In the genomic region with DNA sequence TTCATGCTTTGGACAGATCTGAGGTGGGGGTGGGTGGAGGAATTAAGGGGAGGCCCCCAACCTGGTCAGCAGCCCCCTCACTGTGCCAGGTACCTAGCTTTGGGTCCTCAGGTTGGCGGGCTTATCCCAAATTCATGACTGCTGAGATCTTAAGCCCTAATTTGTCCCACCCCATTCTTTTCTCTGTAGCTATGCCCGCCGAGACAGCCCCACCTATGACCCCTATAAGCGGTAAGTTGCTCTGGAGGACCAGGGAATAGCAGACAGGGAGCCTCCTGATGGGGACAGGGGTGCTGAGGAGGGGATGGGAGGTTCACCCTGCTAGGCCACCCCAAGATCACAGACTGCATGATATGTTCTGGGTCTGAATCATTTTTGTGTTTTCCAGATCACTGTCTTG, we compare ENCODE assay signal across 23 cellular contexts. TPM values are rescaled to one million over a fixed set of nuclear protein-coding genes. Genes with fewer than 3 reads are reported as not detected.
DNase-seq lines count a peak whose midpoint lies in the region; ATAC-seq, FAIRE-seq and TF ChIP-seq lines count a peak whose summit lies in the region.
"Had no signal": no experiment of that assay in that cellular context is flagged by ENCODE, and none has a peak within 500 bp of the region (broad histone marks: within the 10 kb centered on the region; RNA-seq: fewer than 3 reads in every experiment).

No MANE protein-coding gene starts in this region.

- no peak for TF ChIP-seq EP300 in HepG2 (IDR thresholded peaks at IDR 0.05; ENCODE audit: low read depth in 2 of 2, low read length in 2 of 2)
- TF ChIP-seq EP300 in HepG2 (CRISPR knock-in tag; IDR thresholded peaks at IDR 0.05; ENCODE audit: borderline replicate concordance) = no peak

- no TSS peak for BruUV-seq in HepG2 (replicated peaks; lab: Mats Ljungman, UMichigan)

- H3K9me3 ChIP-seq in HepG2 (ENCODE audit: low read length) = no peaks in the 10 kb centered on the region
- H3K9me3 ChIP-seq in right lobe of liver = no peaks in the 10 kb centered on the region
- no peaks in the 10 kb centered on the region for H3K9me3 ChIP-seq in osteoblast (ENCODE audit: low read depth, low read length)
- H3K9me3 ChIP-seq in HAP-1 = no peaks in the 10 kb centered on the region
- no peaks in the 10 kb centered on the region for H3K9me3 ChIP-seq in right atrium auricular region
- H3K9me3 ChIP-seq: BLaER1 treated with 17β-estradiol and CSF1 and Interleukin-3, amounts not matched to agents 10 nM and 100 nM; Caco-2 had no signal

- H3K36me3 ChIP-seq in HepG2 (replicated peaks in 1 of 2; ENCODE audit: control insufficient read depth in 1 of 2, insufficient read depth in 2 of 2, low read length in 2 of 2) (peaks cover 49 to 80% of the 10 kb centered on the region in 2 experiments), right lobe of liver (peaks cover 22 to 92% (median 48%) of the 10 kb centered on the region in 4 donors), osteoblast (ENCODE audit: insufficient read depth, low read length) (peaks cover 78% of the 10 kb centered on the region), HAP-1 (replicated peaks) (peaks cover 74% of the 10 kb centered on the region), right atrium auricular region (peaks cover 95% of the 10 kb centered on the region)

- TF ChIP-seq POLR2A in HepG2 (IDR thresholded peaks at IDR 0.05; ENCODE audit: insufficient read depth in 1 of 2, low read depth in 2 of 2, low read length in 2 of 2) = no peak
- TF ChIP-seq POLR2A in right lobe of liver (IDR thresholded peaks at IDR 0.05) = no peak

- H2AFZ ChIP-seq in HepG2 (ENCODE audit: low read length) (no peak overlapping the region), osteoblast (ENCODE audit: low read length) (no peak overlapping the region)

- peaks cover 5% of the 10 kb centered on the region; the same call in 1 of the 2 replicates for H4K20me1 ChIP-seq in HepG2 (ENCODE audit: insufficient read depth, low read length)
- peaks cover 28% of the 10 kb centered on the region for H4K20me1 ChIP-seq in osteoblast (ENCODE audit: insufficient read depth, low read length)

- ATAC-seq in HepG2 (no peak), right lobe of liver (no peak)
- ATAC-seq: CD8-positive, alpha-beta T cell had no signal

- no peak overlapping the region for H3K4me2 ChIP-seq in HepG2 (ENCODE audit: low read depth, low read length)
- H3K4me2 ChIP-seq in osteoblast (ENCODE audit: insufficient read depth, low read length) = no peak overlapping the region
- H3K4me2 ChIP-seq: BLaER1 treated with 17β-estradiol and CSF1 and Interleukin-3, amounts not matched to agents 10 nM and 100 nM had no signal

- TF ChIP-seq RAD21 in HepG2 (CRISPR knock-in tag; IDR thresholded peaks at IDR 0.05) = no peak

- no peak for TF ChIP-seq CTCF in HepG2 (CRISPR knock-in tag; IDR thresholded peaks at IDR 0.05)
- TF ChIP-seq CTCF in right lobe of liver (IDR thresholded peaks at IDR 0.05) = no peak
- TF ChIP-seq CTCF in RWPE1 (conservative IDR thresholded peaks at IDR 0.05; ENCODE audit: low read depth) = no peak
- TF ChIP-seq CTCF in osteoblast (IDR thresholded peaks at IDR 0.05; ENCODE audit: extremely low read depth, low read depth, low read length) = no peak
- TF ChIP-seq CTCF in right atrium auricular region (IDR thresholded peaks at IDR 0.05) = no peak

- no peak overlapping the region for H3K4me3 ChIP-seq in HepG2 (replicated peaks in 1 of 3; ENCODE audit: insufficient read depth in 1 of 3, low read depth in 2 of 3, low read length in 3 of 3)
- no peak overlapping the region for H3K4me3 ChIP-seq in right lobe of liver
- H3K4me3 ChIP-seq in osteoblast (ENCODE audit: insufficient read depth, low read length) = no peak overlapping the region
- H3K4me3 ChIP-seq in HAP-1 = no peak overlapping the region
- H3K4me3 ChIP-seq in right atrium auricular region = no peak overlapping the region
- H3K4me3 ChIP-seq: BLaER1 treated with 17β-estradiol and CSF1 and Interleukin-3, amounts not matched to agents 10 nM and 100 nM had no signal

- POLR2A ChIA-PET in HepG2 (lab: Yijun Ruan, JAX) (interaction anchor here (1.8 kb wide), 1 partner anchor 23 kb away, joined by 6 read pairs; a partner anchor contains a TSS), RWPE1 (lab: Yijun Ruan, JAX; ENCODE audit: low non-redundant PET) (no interaction called here)

- no peaks in the 10 kb centered on the region for H3K4me1 ChIP-seq in HepG2 (ENCODE audit: insufficient read depth, low read length)
- no peaks in the 10 kb centered on the region for H3K4me1 ChIP-seq in right lobe of liver
- H3K4me1 ChIP-seq in osteoblast (ENCODE audit: insufficient read depth, low read length) = no peaks in the 10 kb centered on the region
- H3K4me1 ChIP-seq in HAP-1 = no peaks in the 10 kb centered on the region
- H3K4me1 ChIP-seq in right atrium auricular region = no peaks in the 10 kb centered on the region
- H3K4me1 ChIP-seq: BLaER1 treated with 17β-estradiol and CSF1 and Interleukin-3, amounts not matched to agents 10 nM and 100 nM; Caco-2 had no signal

- DNase-seq in HepG2 (ENCODE audit: low spot score) (no peak), right lobe of liver (no peak), RWPE1 (ENCODE audit: low spot score) (no peak), osteoblast (ENCODE audit: insufficient read length, low spot score, missing footprints) (peak; percentile 73), SKM-1 treated with dmso at 0.1 percent for 144 hours (lab: John Stamatoyannopoulos, UW; ENCODE audit: unreplicated experiment) (no peak), HAP-1 (ENCODE audit: low spot score in 2 of 2) (no peak), right atrium auricular region (ENCODE audit: low spot score) (no peak)
- DNase-seq: 8988T; ACHN; Caco-2; Calu3; CD4-positive, alpha-beta T cell; CD8-positive, alpha-beta T cell; DMS79 treated with DMSO at 0.1 percent for 48 hours; GF-D8 had no signal

- intact Hi-C loops in HepG2 (cut with micrococcal nuclease; ENCODE audit: unreplicated experiment) = no loop called here
- intact Hi-C loops in right lobe of liver (cut with DNase I) = loop anchor here in 1 of 2 donors (10.0 kb wide), 1 partner anchor 177 kb away; no protein-coding TSS in a partner anchor

- 100% methylated on average over 4 of the region's 4 CpGs for WGBS in HepG2 (ENCODE audit: low lambda C conversion rate)
- 94% methylated on average over 3 of the region's 4 CpGs for WGBS in right lobe of liver (ENCODE audit: insufficient coverage, low coverage, low lambda C conversion rate, missing lambda C conversion rate)

- H3K27ac ChIP-seq in HepG2 (ENCODE audit: extremely low read length, insufficient read depth, low read length) (no peak overlapping the region), right lobe of liver (no peak overlapping the region), RWPE1 (peak overlapping the region; percentile 8; the same call in 1 of the 2 replicates), osteoblast (ENCODE audit: low read depth, low read length) (no peak overlapping the region), right atrium auricular region (no peak overlapping the region)
- H3K27ac ChIP-seq: BLaER1 treated with 17β-estradiol and CSF1 and Interleukin-3, amounts not matched to agents 10 nM and 100 nM; C4-2B had no signal

- in situ Hi-C loops in HepG2 (cut with HindIII; ENCODE audit: extremely low pct_ligation_motif_present, low pct_unique_long_range_greater_than_20kb) (loop anchor here (5.0 kb wide), 1 partner anchor 45 kb away; no protein-coding TSS in a partner anchor), HAP-1 (cut with MboI; ENCODE audit: low sequenced_read_pairs) (no loop called here)

- no peaks in the 10 kb centered on the region for H3K27me3 ChIP-seq in HepG2 (ENCODE audit: control insufficient read depth in 1 of 2, insufficient read depth in 2 of 2, low read length in 2 of 2)
- H3K27me3 ChIP-seq in right lobe of liver = no peaks in the 10 kb centered on the region
- no peaks in the 10 kb centered on the region for H3K27me3 ChIP-seq in osteoblast (ENCODE audit: insufficient read depth, low read length)
- H3K27me3 ChIP-seq in HAP-1 (ENCODE audit: low read depth) = no peaks in the 10 kb centered on the region
- H3K27me3 ChIP-seq in right atrium auricular region = no peaks in the 10 kb centered on the region
- H3K27me3 ChIP-seq: BLaER1 treated with 17β-estradiol and CSF1 and Interleukin-3, amounts not matched to agents 10 nM and 100 nM had no signal

- CTCF ChIA-PET in HepG2 (lab: Yijun Ruan, JAX; ENCODE audit: low intra/inter-chr PET ratio, low total read pairs) (no interaction called here), RWPE1 (lab: Yijun Ruan, JAX) (interaction anchor here (0.5 to 0.7 kb wide), 3 partner anchors 75 to 1462 kb away, joined by 3 to 4 read pairs (median 3); no protein-coding TSS in a partner anchor)

- H3K79me2 ChIP-seq in HepG2 (ENCODE audit: insufficient read depth, low read length) (no peaks in the 10 kb centered on the region), osteoblast (ENCODE audit: insufficient read depth, low read length) (peaks cover 12% of the 10 kb centered on the region)

- H3K9ac ChIP-seq in HepG2 (ENCODE audit: insufficient read depth, low read depth, low read length) = no peak overlapping the region

- FAIRE-seq in HepG2 (lab: Jason Lieb, UNC) = no peak
- FAIRE-seq: A204.1, D721Med, G401.6, GM12891, GM19239 had no signal

RNA-seq across cellular contexts. Expression of a gene that starts 14.3 kb away (rescaled TPM):
- total RNA-seq in HepG2 (2016; rRNA removed; fragmentation: Illumina TruSeq; extraction: Trizol) (0.62 and 0.63 TPM in 2 replicates), right lobe of liver (under 1 TPM in 5 of 6 experiments, not detected in 1; 0.16 to 0.47 (median 0.35) TPM), osteoblast (under 0.01 TPM in 1 of 2 replicates, not detected in the other), right atrium auricular region (under 1 TPM in 1 of 2 donors, not detected in 1; 0.43 TPM)
- 0.71 and 0.97 TPM in 2 replicates for total RNA-seq in HepG2 (2016; cell fraction: cytosol; rRNA removed; fragmentation: Illumina TruSeq; extraction: Trizol; ENCODE audit: low read depth)
- total RNA-seq in HepG2 (2016; cell fraction: insoluble cytoplasmic fraction; rRNA removed; fragmentation: Illumina TruSeq; extraction: Trizol) = 0.43 and 0.91 TPM in 2 replicates
- total RNA-seq in HepG2 (2016; cell fraction: membrane; rRNA removed; fragmentation: Illumina TruSeq; extraction: Trizol) = 1.4 and 1.9 TPM in 2 replicates
- 0.62 and 0.72 TPM in 2 replicates for total RNA-seq in HepG2 (2016; cell fraction: nucleus; rRNA removed; fragmentation: Illumina TruSeq; extraction: Trizol)
- 0.26 and 0.39 TPM in 2 replicates for polyA plus RNA-seq in HepG2 (2011; rRNA removed)
- polyA plus RNA-seq in HepG2 (2011; cell fraction: cytosol; rRNA removed) = 0.15 and 0.32 TPM in 2 replicates
- 1.2 and 1.3 TPM in 2 replicates for polyA plus RNA-seq in HepG2 (2011; cell fraction: nucleus; rRNA removed)
- 1.2 and 1.5 TPM in 2 replicates for polyA plus RNA-seq in HepG2 (2012)
- polyA plus RNA-seq in HepG2 (2016; cell fraction: cytosol; fragmentation: Illumina TruSeq; extraction: Trizol; ENCODE audit: low read depth) = 1.3 TPM in 2 replicates
- 2.2 and 2.9 TPM in 2 replicates for polyA plus RNA-seq in HepG2 (2016; cell fraction: insoluble cytoplasmic fraction; fragmentation: Illumina TruSeq; extraction: Trizol; ENCODE audit: low read depth)
- 1.2 and 1.5 TPM in 2 replicates for polyA plus RNA-seq in HepG2 (2016; cell fraction: membrane; fragmentation: Illumina TruSeq; extraction: Trizol; ENCODE audit: low read depth)
- polyA plus RNA-seq in HepG2 (2016; cell fraction: nucleus; fragmentation: Illumina TruSeq; extraction: Trizol; ENCODE audit: insufficient read depth, low read depth) = 2.3 and 4.7 TPM in 2 replicates
- polyA minus RNA-seq in HepG2 (2011; rRNA and poly(A)+ RNA removed; ENCODE audit: low replicate concordance) = 0.47 and 0.64 TPM in 2 replicates
- 1.2 and 2.5 TPM in 2 replicates for polyA minus RNA-seq in HepG2 (2011; cell fraction: cytosol; rRNA and poly(A)+ RNA removed)
- polyA minus RNA-seq in HepG2 (2011; cell fraction: nucleus; rRNA and poly(A)+ RNA removed) = 0.37 and 0.39 TPM in 2 replicates
- polyA plus RNA-seq: AG04450 had no signal

RNA-seq across cellular contexts. Expression of a gene that starts 17.1 kb away (rescaled TPM):
- total RNA-seq in HepG2 (2016; rRNA removed; fragmentation: Illumina TruSeq; extraction: Trizol) = 30.6 and 42.0 TPM in 2 replicates
- 15.7 and 22.3 TPM in 2 replicates for total RNA-seq in HepG2 (2016; cell fraction: cytosol; rRNA removed; fragmentation: Illumina TruSeq; extraction: Trizol; ENCODE audit: low read depth)
- 34.9 and 39.3 TPM in 2 replicates for total RNA-seq in HepG2 (2016; cell fraction: insoluble cytoplasmic fraction; rRNA removed; fragmentation: Illumina TruSeq; extraction: Trizol)
- 28.5 and 42.7 TPM in 2 replicates for total RNA-seq in HepG2 (2016; cell fraction: membrane; rRNA removed; fragmentation: Illumina TruSeq; extraction: Trizol)
- total RNA-seq in HepG2 (2016; cell fraction: nucleus; rRNA removed; fragmentation: Illumina TruSeq; extraction: Trizol) = 13.0 and 14.5 TPM in 2 replicates
- polyA plus RNA-seq in HepG2 (2011; rRNA removed) = 22.2 and 24.1 TPM in 2 replicates
- polyA plus RNA-seq in HepG2 (2011; cell fraction: cytosol; rRNA removed) = 22.8 and 32.6 TPM in 2 replicates
- 31.3 and 38.6 TPM in 2 replicates for polyA plus RNA-seq in HepG2 (2011; cell fraction: nucleus; rRNA removed)
- polyA plus RNA-seq in HepG2 (2012) = 22.7 and 23.7 TPM in 2 replicates
- polyA plus RNA-seq in HepG2 (2016; cell fraction: cytosol; fragmentation: Illumina TruSeq; extraction: Trizol; ENCODE audit: low read depth) = 28.4 and 37.8 TPM in 2 replicates
- polyA plus RNA-seq in HepG2 (2016; cell fraction: insoluble cytoplasmic fraction; fragmentation: Illumina TruSeq; extraction: Trizol; ENCODE audit: low read depth) = 62.1 and 65.3 TPM in 2 replicates
- 40.2 and 48.8 TPM in 2 replicates for polyA plus RNA-seq in HepG2 (2016; cell fraction: membrane; fragmentation: Illumina TruSeq; extraction: Trizol; ENCODE audit: low read depth)
- polyA plus RNA-seq in HepG2 (2016; cell fraction: nucleus; fragmentation: Illumina TruSeq; extraction: Trizol; ENCODE audit: insufficient read depth, low read depth) = 33.1 and 40.0 TPM in 2 replicates
- 20.1 and 20.5 TPM in 2 replicates for polyA minus RNA-seq in HepG2 (2011; rRNA and poly(A)+ RNA removed; ENCODE audit: low replicate concordance)
- 12.5 and 19.8 TPM in 2 replicates for polyA minus RNA-seq in HepG2 (2011; cell fraction: cytosol; rRNA and poly(A)+ RNA removed)
- polyA minus RNA-seq in HepG2 (2011; cell fraction: nucleus; rRNA and poly(A)+ RNA removed) = 7.9 and 9.2 TPM in 2 replicates
- 10 to 100 TPM; 10.9 to 27.5 (median 14.0) TPM for total RNA-seq in right lobe of liver
- total RNA-seq in osteoblast = 8.3 and 14.8 TPM in 2 replicates
- total RNA-seq in right atrium auricular region = 10 to 100 TPM; 11.3 to 20.0 TPM

RNA-seq across cellular contexts. Expression of a gene that starts 23.1 kb away (rescaled TPM):
- total RNA-seq in HepG2 (2016; rRNA removed; fragmentation: Illumina TruSeq; extraction: Trizol) (7.4 and 32.0 TPM in 2 replicates), right lobe of liver (10 to 100 TPM; 30.5 to 66.8 (median 44.8) TPM), osteoblast (17.0 and 17.1 TPM in 2 replicates), right atrium auricular region (10 to 100 TPM; 29.6 to 31.3 TPM)
- total RNA-seq in HepG2 (2016; cell fraction: cytosol; rRNA removed; fragmentation: Illumina TruSeq; extraction: Trizol; ENCODE audit: low read depth) = 7.3 and 8.3 TPM in 2 replicates
- total RNA-seq in HepG2 (2016; cell fraction: insoluble cytoplasmic fraction; rRNA removed; fragmentation: Illumina TruSeq; extraction: Trizol) = 6.5 and 35.8 TPM in 2 replicates
- 6.0 and 7.3 TPM in 2 replicates for total RNA-seq in HepG2 (2016; cell fraction: membrane; rRNA removed; fragmentation: Illumina TruSeq; extraction: Trizol)
- total RNA-seq in HepG2 (2016; cell fraction: nucleus; rRNA removed; fragmentation: Illumina TruSeq; extraction: Trizol) = 36.9 and 51.6 TPM in 2 replicates
- 51.1 and 51.4 TPM in 2 replicates for polyA plus RNA-seq in HepG2 (2011; rRNA removed)
- 13.6 and 14.3 TPM in 2 replicates for polyA plus RNA-seq in HepG2 (2011; cell fraction: cytosol; rRNA removed)
- polyA plus RNA-seq in HepG2 (2011; cell fraction: nucleus; rRNA removed) = 292 and 390 TPM in 2 replicates
- 58.9 and 85.4 TPM in 2 replicates for polyA plus RNA-seq in HepG2 (2012)
- 7.0 and 7.7 TPM in 2 replicates for polyA plus RNA-seq in HepG2 (2016; cell fraction: cytosol; fragmentation: Illumina TruSeq; extraction: Trizol; ENCODE audit: low read depth)
- polyA plus RNA-seq in HepG2 (2016; cell fraction: insoluble cytoplasmic fraction; fragmentation: Illumina TruSeq; extraction: Trizol; ENCODE audit: low read depth) = 18.3 and 19.4 TPM in 2 replicates
- 9.9 and 14.8 TPM in 2 replicates for polyA plus RNA-seq in HepG2 (2016; cell fraction: membrane; fragmentation: Illumina TruSeq; extraction: Trizol; ENCODE audit: low read depth)
- 320 and 335 TPM in 2 replicates for polyA plus RNA-seq in HepG2 (2016; cell fraction: nucleus; fragmentation: Illumina TruSeq; extraction: Trizol; ENCODE audit: insufficient read depth, low read depth)
- polyA minus RNA-seq in HepG2 (2011; rRNA and poly(A)+ RNA removed; ENCODE audit: low replicate concordance) = 16.6 and 30.8 TPM in 2 replicates
- polyA minus RNA-seq in HepG2 (2011; cell fraction: cytosol; rRNA and poly(A)+ RNA removed) = 4.3 and 4.6 TPM in 2 replicates
- polyA minus RNA-seq in HepG2 (2011; cell fraction: nucleus; rRNA and poly(A)+ RNA removed) = 49.0 and 61.0 TPM in 2 replicates

RNA-seq across cellular contexts. Expression of a gene that starts 31.0 kb away (rescaled TPM):
- total RNA-seq in HepG2 (2016; rRNA removed; fragmentation: Illumina TruSeq; extraction: Trizol) = 9.2 and 14.3 TPM in 2 replicates
- 6.7 and 9.0 TPM in 2 replicates for total RNA-seq in HepG2 (2016; cell fraction: cytosol; rRNA removed; fragmentation: Illumina TruSeq; extraction: Trizol; ENCODE audit: low read depth)
- 7.3 and 15.4 TPM in 2 replicates for total RNA-seq in HepG2 (2016; cell fraction: insoluble cytoplasmic fraction; rRNA removed; fragmentation: Illumina TruSeq; extraction: Trizol)
- 14.2 and 14.9 TPM in 2 replicates for total RNA-seq in HepG2 (2016; cell fraction: membrane; rRNA removed; fragmentation: Illumina TruSeq; extraction: Trizol)
- 12.9 and 14.6 TPM in 2 replicates for total RNA-seq in HepG2 (2016; cell fraction: nucleus; rRNA removed; fragmentation: Illumina TruSeq; extraction: Trizol)
- 9.0 and 13.9 TPM in 2 replicates for polyA plus RNA-seq in HepG2 (2011; rRNA removed)
- polyA plus RNA-seq in HepG2 (2011; cell fraction: cytosol; rRNA removed) = 7.3 and 11.2 TPM in 2 replicates
- polyA plus RNA-seq in HepG2 (2011; cell fraction: nucleus; rRNA removed) = 51.9 and 57.4 TPM in 2 replicates
- 9.6 and 15.6 TPM in 2 replicates for polyA plus RNA-seq in HepG2 (2012)
- 3.7 and 4.8 TPM in 2 replicates for polyA plus RNA-seq in HepG2 (2016; cell fraction: cytosol; fragmentation: Illumina TruSeq; extraction: Trizol; ENCODE audit: low read depth)
- 8.4 and 10.5 TPM in 2 replicates for polyA plus RNA-seq in HepG2 (2016; cell fraction: insoluble cytoplasmic fraction; fragmentation: Illumina TruSeq; extraction: Trizol; ENCODE audit: low read depth)
- 7.2 and 9.9 TPM in 2 replicates for polyA plus RNA-seq in HepG2 (2016; cell fraction: membrane; fragmentation: Illumina TruSeq; extraction: Trizol; ENCODE audit: low read depth)
- polyA plus RNA-seq in HepG2 (2016; cell fraction: nucleus; fragmentation: Illumina TruSeq; extraction: Trizol; ENCODE audit: insufficient read depth, low read depth) = 30.3 and 31.0 TPM in 2 replicates
- 11.1 and 11.5 TPM in 2 replicates for polyA minus RNA-seq in HepG2 (2011; rRNA and poly(A)+ RNA removed; ENCODE audit: low replicate concordance)
- polyA minus RNA-seq in HepG2 (2011; cell fraction: cytosol; rRNA and poly(A)+ RNA removed) = 4.2 and 5.6 TPM in 2 replicates
- 11.2 and 12.4 TPM in 2 replicates for polyA minus RNA-seq in HepG2 (2011; cell fraction: nucleus; rRNA and poly(A)+ RNA removed)
- 10 to 100 TPM; 10.1 to 14.3 (median 11.0) TPM for total RNA-seq in right lobe of liver
- 43.9 and 53.6 TPM in 2 replicates for total RNA-seq in osteoblast
- total RNA-seq in right atrium auricular region = 10 to 100 TPM; 21.7 to 22.9 TPM
